ENCODE assay signal across 12 cellular contexts in the genomic region with DNA sequence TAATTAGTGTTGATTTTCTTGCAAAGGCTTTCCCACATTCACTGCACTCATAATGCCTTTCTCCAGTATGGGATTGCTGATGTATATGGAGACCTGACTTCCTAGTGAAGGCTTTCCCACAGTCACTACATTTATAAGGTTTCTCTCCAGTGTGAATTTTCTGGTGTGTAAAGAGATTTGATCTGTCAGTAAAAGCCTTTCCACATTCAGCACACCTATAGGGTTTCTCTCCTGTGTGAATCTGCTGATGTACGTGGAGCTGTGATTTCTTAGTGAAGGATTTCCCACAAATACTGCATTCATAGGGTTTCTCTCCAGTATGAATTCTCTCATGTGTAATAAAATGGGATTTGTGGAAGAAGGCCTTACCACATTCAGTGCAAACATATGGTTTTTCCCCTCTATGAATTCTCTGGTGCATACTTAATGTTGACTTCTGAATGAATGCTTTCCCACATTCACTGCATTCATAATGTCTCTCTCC.
"Had no signal": no experiment of that assay in that cellular context is flagged by ENCODE, and none has a peak within 500 bp of the region (broad histone marks: within the 10 kb centered on the region; RNA-seq: fewer than 3 reads in every experiment).

No MANE protein-coding gene starts in this region.

- ATAC-seq: gastroesophageal sphincter, pancreas had no signal

- H3K4me1 ChIP-seq: esophagus squamous epithelium, gastroesophageal sphincter, left ventricle myocardium inferior, neural progenitor cell, pancreas, transverse colon had no signal

- DNase-seq: activated CD4-positive, alpha-beta T cell treated with anti-CD3 and anti-CD28 coated beads, Interleukin-2, amount 50 U/mL, for 1 hour; activated T-cell treated with anti-CD3 and anti-CD28 coated beads for 4 hours; amygdala; cerebellar nuclear complex; esophagus squamous epithelium; kidney; left ventricle myocardium inferior; pancreas; transverse colon had no signal

- H3K4me2 ChIP-seq: neural progenitor cell had no signal

- H3K27ac ChIP-seq: esophagus squamous epithelium, gastroesophageal sphincter, left ventricle myocardium inferior, neural progenitor cell, pancreas, transverse colon had no signal

- H3K27me3 ChIP-seq: esophagus squamous epithelium, gastroesophageal sphincter, neural progenitor cell, pancreas, transverse colon had no signal

- H3K4me3 ChIP-seq: esophagus squamous epithelium, gastroesophageal sphincter, left ventricle myocardium inferior, neural progenitor cell, pancreas, transverse colon had no signal

- FAIRE-seq: endometrium, kidney, pancreas had no signal

- H3K9ac ChIP-seq: neural progenitor cell had no signal
